In genomic region chr17:10136258-10136981, GRCh38 we compare ENCODE assay signal across 19 cellular contexts.
DNase-seq lines count a peak whose midpoint lies in the region; ATAC-seq, FAIRE-seq and TF ChIP-seq lines count a peak whose summit lies in the region.
"Had no signal": no experiment of that assay in that cellular context is flagged by ENCODE, and none has a peak within 500 bp of the region (broad histone marks: within the 10 kb centered on the region; RNA-seq: fewer than 3 reads in every experiment).

No MANE protein-coding gene starts in this region.

- H4K8ac ChIP-seq in H9 (replicated peaks; ENCODE audit: insufficient read length, low read depth, low read length) = no peak overlapping the region

- ATAC-seq in stimulated activated naive B cell treated with anti-CD40 and anti-IgM and Interleukin-4, amounts not matched to agents 10 μg/mL and 1 μg/mL and 100 μg/mL, for 72 hours (replicated peaks) = no peak
- ATAC-seq in naive thymus-derived CD8-positive, alpha-beta T cell = no peak

- peak; percentile 9 for FAIRE-seq in GM12891 (lab: Jason Lieb, UNC)
- FAIRE-seq: colon had no signal

- no peak overlapping the region for H3K56ac ChIP-seq in H9 (ENCODE audit: insufficient read length, low read depth, low read length)

- no peak overlapping the region for H2BK15ac ChIP-seq in H9 (ENCODE audit: low read depth, low read length)

- no peaks in the 10 kb centered on the region for H4K20me1 ChIP-seq in H9 (ENCODE audit: control insufficient read depth, insufficient read depth, insufficient read length)

- H3K4me3 Mint-ChIP-seq in endodermal cell = no peak overlapping the region
- no peak overlapping the region for H3K4me3 Mint-ChIP-seq in mesothelial cell of epicardium
- H3K4me3 Mint-ChIP-seq in stimulated activated naive B cell treated with anti-CD40 and anti-IgM and Interleukin-4, amounts not matched to agents 10 μg/mL and 1 μg/mL and 100 μg/mL, for 72 hours = no peak overlapping the region
- no peak overlapping the region for H3K4me3 Mint-ChIP-seq in H9
- peak overlapping the region in 1 of 10 donors; percentile 29 for H3K4me3 Mint-ChIP-seq in naive thymus-derived CD8-positive, alpha-beta T cell
- H3K4me3 Mint-ChIP-seq: activated naive CD4-positive, alpha-beta T cell treated with anti-CD3 and anti-CD28 coated beads for 36 hours; natural killer cell; type B pancreatic cell had no signal

- H3K4me1 ChIP-seq in endodermal cell (ENCODE audit: control insufficient read depth, insufficient read depth, low read length) (no peaks in the 10 kb centered on the region), tibial artery (no peaks in the 10 kb centered on the region), H9 (ENCODE audit: insufficient read depth, low read length) (no peaks in the 10 kb centered on the region)
- H3K4me1 ChIP-seq: prostate gland had no signal

- POLR2A ChIA-PET in naive thymus-derived CD8-positive, alpha-beta T cell (lab: Charles Lee) = no interaction called here

- H3K36me3 Mint-ChIP-seq in endodermal cell (ENCODE audit: low read depth) = no peaks in the 10 kb centered on the region
- H3K36me3 Mint-ChIP-seq in mesothelial cell of epicardium = no peaks in the 10 kb centered on the region
- H3K36me3 Mint-ChIP-seq in stimulated activated naive B cell treated with anti-CD40 and anti-IgM and Interleukin-4, amounts not matched to agents 10 μg/mL and 1 μg/mL and 100 μg/mL, for 72 hours = peaks cover 0 to 4% of the 10 kb centered on the region in 2 donors
- no peaks in the 10 kb centered on the region for H3K36me3 Mint-ChIP-seq in H9 (ENCODE audit: insufficient read depth in 1 of 3, low read depth in 3 of 3)
- no peaks in the 10 kb centered on the region for H3K36me3 Mint-ChIP-seq in naive thymus-derived CD8-positive, alpha-beta T cell
- H3K36me3 Mint-ChIP-seq: IgD-negative memory B cell, natural killer cell, type B pancreatic cell had no signal

- H3K27me3 Mint-ChIP-seq in endodermal cell (ENCODE audit: insufficient read depth) (no peaks in the 10 kb centered on the region), mesothelial cell of epicardium (ENCODE audit: low read depth) (no peaks in the 10 kb centered on the region), H9 (ENCODE audit: low read depth) (no peaks in the 10 kb centered on the region)
- peaks cover 0 to 5% of the 10 kb centered on the region in 2 donors for H3K27me3 Mint-ChIP-seq in stimulated activated naive B cell treated with anti-CD40 and anti-IgM and Interleukin-4, amounts not matched to agents 10 μg/mL and 1 μg/mL and 100 μg/mL, for 72 hours
- peaks cover 0 to 3% (median 0%) of the 10 kb centered on the region in 5 donors for H3K27me3 Mint-ChIP-seq in naive thymus-derived CD8-positive, alpha-beta T cell
- H3K27me3 Mint-ChIP-seq: type B pancreatic cell had no signal

- no peaks in the 10 kb centered on the region for H3K9me3 ChIP-seq in endodermal cell (ENCODE audit: control insufficient read depth, low read length)
- no peaks in the 10 kb centered on the region for H3K9me3 ChIP-seq in tibial artery
- no peaks in the 10 kb centered on the region for H3K9me3 ChIP-seq in H9 (ENCODE audit: control insufficient read depth, low read depth, low read length)
- H3K9me3 ChIP-seq: prostate gland had no signal

- no peaks in the 10 kb centered on the region for H3K23me2 ChIP-seq in H9 (ENCODE audit: insufficient read length, low read depth, low read length, poor library complexity, severe bottlenecking)

- no peak overlapping the region for H3K23ac ChIP-seq in H9 (ENCODE audit: insufficient read length, low read depth, low read length)

- H3K36me3 ChIP-seq in endodermal cell (ENCODE audit: control insufficient read depth, insufficient read depth, low read length) (no peaks in the 10 kb centered on the region), tibial artery (no peaks in the 10 kb centered on the region)
- H3K36me3 ChIP-seq: prostate gland had no signal

- no peaks in the 10 kb centered on the region for H3K9me3 Mint-ChIP-seq in endodermal cell
- H3K9me3 Mint-ChIP-seq in mesothelial cell of epicardium = no peaks in the 10 kb centered on the region
- H3K9me3 Mint-ChIP-seq in stimulated activated naive B cell treated with anti-CD40 and anti-IgM and Interleukin-4, amounts not matched to agents 10 μg/mL and 1 μg/mL and 100 μg/mL, for 72 hours = no peaks in the 10 kb centered on the region
- H3K9me3 Mint-ChIP-seq in H9 = no peaks in the 10 kb centered on the region
- no peaks in the 10 kb centered on the region for H3K9me3 Mint-ChIP-seq in naive thymus-derived CD8-positive, alpha-beta T cell
- H3K9me3 Mint-ChIP-seq: natural killer cell, type B pancreatic cell had no signal

- H3K79me1 ChIP-seq in H9 (ENCODE audit: insufficient read depth, low read depth, low read length, poor library complexity, severe bottlenecking) = no peaks in the 10 kb centered on the region

- no peak overlapping the region for H4K5ac ChIP-seq in H9 (ENCODE audit: insufficient read length, low read depth, low read length)

- H3K4ac ChIP-seq in H9 (ENCODE audit: low read depth, low read length) = no peak overlapping the region

- no peak overlapping the region for H4K91ac ChIP-seq in H9 (ENCODE audit: insufficient read length, low read depth, low read length)

- H3K27ac ChIP-seq in endodermal cell (ENCODE audit: low read depth, low read length) (no peak overlapping the region), tibial artery (no peak overlapping the region), H9 (ENCODE audit: insufficient read length, low read depth, low read length) (no peak overlapping the region)
- H3K27ac ChIP-seq: prostate gland had no signal

- no peaks in the 10 kb centered on the region for H3K79me2 ChIP-seq in H9 (ENCODE audit: insufficient read depth, low read length)

- no peak overlapping the region for H2BK20ac ChIP-seq in H9 (ENCODE audit: low read depth, low read length, poor library complexity, severe bottlenecking)

- no peak overlapping the region for H2BK120ac ChIP-seq in H9 (ENCODE audit: low read depth, low read length, poor library complexity, severe bottlenecking)

- H2AK5ac ChIP-seq in H9 (ENCODE audit: insufficient read length, low read length) = no peak overlapping the region

- H3K27me3 ChIP-seq in endodermal cell (ENCODE audit: control insufficient read depth, insufficient read depth, low read length, poor library complexity, severe bottlenecking) (no peaks in the 10 kb centered on the region), tibial artery (peaks cover 0 to 3% of the 10 kb centered on the region in 2 donors), H9 (ENCODE audit: insufficient read depth, low read length) (no peaks in the 10 kb centered on the region)

- H3K4me2 ChIP-seq in H9 (ENCODE audit: insufficient read depth, insufficient read length, low read length) = no peak overlapping the region

- TF ChIP-seq CTCF in endodermal cell (conservative IDR thresholded peaks at IDR 0.05) (no peak), mesothelial cell of epicardium (IDR thresholded peaks at IDR 0.05; ENCODE audit: unreplicated experiment) (no peak), tibial artery (IDR thresholded peaks at IDR 0.05) (no peak), H9 (conservative IDR thresholded peaks at IDR 0.05) (no peak)

- H3K4me1 Mint-ChIP-seq in endodermal cell = no peaks in the 10 kb centered on the region
- H3K4me1 Mint-ChIP-seq in mesothelial cell of epicardium = peaks cover 36% of the 10 kb centered on the region
- H3K4me1 Mint-ChIP-seq in stimulated activated naive B cell treated with anti-CD40 and anti-IgM and Interleukin-4, amounts not matched to agents 10 μg/mL and 1 μg/mL and 100 μg/mL, for 72 hours = peaks cover 5 to 15% of the 10 kb centered on the region in 2 donors
- H3K4me1 Mint-ChIP-seq in H9 = 0 out of 4 replicates have a peak, but pooled peaks cover 0 to 2% of the 10 kb centered on the region in 2 experiments
- peaks cover 5 to 21% (median 14%) of the 10 kb centered on the region in 4 donors for H3K4me1 Mint-ChIP-seq in naive thymus-derived CD8-positive, alpha-beta T cell
- H3K4me1 Mint-ChIP-seq: IgD-negative memory B cell had no signal

- H3K18ac ChIP-seq in H9 (ENCODE audit: insufficient read length, low read depth, low read length) = no peak overlapping the region

- H3K27ac Mint-ChIP-seq in endodermal cell (no peak overlapping the region), mesothelial cell of epicardium (peak overlapping the region; percentile 68), H9 (no peak overlapping the region; a peak in 1 of 7 replicates)
- H3K27ac Mint-ChIP-seq in stimulated activated naive B cell treated with anti-CD40 and anti-IgM and Interleukin-4, amounts not matched to agents 10 μg/mL and 1 μg/mL and 100 μg/mL, for 72 hours = peak overlapping the region; percentile 37
- peak overlapping the region in 3 of 10 donors; percentile 12 to 51 (median 46) for H3K27ac Mint-ChIP-seq in naive thymus-derived CD8-positive, alpha-beta T cell
- H3K27ac Mint-ChIP-seq: activated naive CD4-positive, alpha-beta T cell treated with anti-CD3 and anti-CD28 coated beads for 36 hours; type B pancreatic cell had no signal

- H3K4me3 ChIP-seq in endodermal cell (ENCODE audit: low read length) = no peak overlapping the region
- no peak overlapping the region for H3K4me3 ChIP-seq in tibial artery
- H3K4me3 ChIP-seq: prostate gland had no signal

- no peak overlapping the region for H2BK12ac ChIP-seq in H9 (ENCODE audit: insufficient read length, low read depth, low read length)

- H3T11ph ChIP-seq in H9 (ENCODE audit: low read length) = no peak overlapping the region

- DNase-seq in GM12891 (ENCODE audit: insufficient read length, low spot score) (no peak), endodermal cell (peak; percentile 60), mesothelial cell of epicardium (ENCODE audit: low spot score in 2 of 2, unreplicated experiment in 2 of 2) (no peak), tibial artery (no peak), H9 (no peak)
- DNase-seq in stimulated activated naive B cell treated with anti-CD40 and anti-IgM and Interleukin-4, amounts not matched to agents 10 μg/mL and 1 μg/mL and 100 μg/mL, for 72 hours = no peak
- no peak for DNase-seq in naive thymus-derived CD8-positive, alpha-beta T cell
- DNase-seq: activated CD4-positive, alpha-beta T cell treated with anti-CD3 and anti-CD28 coated beads, Interleukin-2, amount 50 U/mL, for 4 hours; activated naive CD4-positive, alpha-beta T cell treated with anti-CD3 and anti-CD28 coated beads for 36 hours; activated T-cell treated with anti-CD3 and anti-CD28 coated beads, Interleukin-2, amount 50 U/mL, for 1 hour; natural killer cell; NCI-H1930; NCI-H510A; stimulated activated naive CD4-positive, alpha-beta T cell treated with Interleukin-2 at 50 U/mL for 16 hours; T-helper 1 cell had no signal

- intact Hi-C loops in tibial artery (cut with DNase I; ENCODE audit: low total_unique reads) = no loop called here

- no peak overlapping the region for H3K9ac ChIP-seq in endodermal cell (ENCODE audit: extremely low read depth, low read length, poor library complexity, severe bottlenecking)
- no peak overlapping the region for H3K9ac ChIP-seq in H9 (ENCODE audit: extremely low read depth, insufficient read length, low read length)

- H2BK5ac ChIP-seq in H9 (ENCODE audit: insufficient read length, low read length) = no peak overlapping the region

- 88 to 90% methylated on average over 13 to 15 of the region's 15 CpGs for WGBS in endodermal cell (ENCODE audit: insufficient coverage in 1 of 2, insufficient read length in 1 of 2), 2 experiments
- WGBS in H9 (ENCODE audit: extremely low coverage, insufficient read length, low lambda C conversion rate) = no CpG with 5 or more reads among the region's 15 CpGs

- no peak overlapping the region for H2AFZ ChIP-seq in H9 (ENCODE audit: low read length)

- no peak for TF ChIP-seq POLR2A in GM12891 (IDR thresholded peaks at IDR 0.05; ENCODE audit: low read depth, low read length)

- no peak overlapping the region for H3K14ac ChIP-seq in H9 (ENCODE audit: insufficient read depth, low read length)

Comparison
In these comparisons a context has a peak if more than half of its experiments do, and no peak if none do; other contexts are left out.
1. H3K27ac Mint-ChIP-seq: peak in mesothelial cell of epicardium (single experiment) and stimulated activated naive B cell treated with anti-CD40 and anti-IgM and Interleukin-4, amounts not matched to agents 10 μg/mL and 1 μg/mL and 100 μg/mL, for 72 hours (single experiment); none in endodermal cell (single experiment) and H9 (0 of 3).